In the genomic region with DNA sequence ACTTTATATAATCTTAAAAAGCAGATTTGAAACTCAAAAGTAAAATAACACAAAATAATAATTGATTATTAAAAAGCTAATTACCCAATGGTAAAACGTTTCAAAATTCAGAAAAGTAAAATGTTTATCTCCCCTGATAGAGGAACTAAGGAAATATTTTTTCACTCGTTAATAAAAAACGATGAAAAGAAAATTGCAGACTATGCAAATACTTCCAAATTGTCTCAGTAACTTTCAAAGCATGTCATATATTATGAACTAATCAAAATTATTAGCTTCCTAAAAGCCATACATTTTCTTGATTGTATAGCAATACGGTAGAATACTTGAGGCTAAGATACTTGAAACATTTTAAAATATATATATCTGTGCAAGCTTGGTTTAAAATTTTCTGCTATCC, we compare ENCODE assay signal across 31 cellular contexts.
"Had no signal": no experiment of that assay in that cellular context is flagged by ENCODE, and none has a peak within 500 bp of the region (broad histone marks: within the 10 kb centered on the region; RNA-seq: fewer than 3 reads in every experiment).

No MANE protein-coding gene starts in this region.

- H3K36me3 Mint-ChIP-seq: natural killer cell; neural progenitor cell; stimulated activated memory B cell treated with anti-CD40 and anti-IgM and Interleukin-4, amounts not matched to agents 10 μg/mL and 1 μg/mL and 100 μg/mL, for 72 hours; type B pancreatic cell had no signal

- H3K4me3 ChIP-seq: neural progenitor cell, ovary, psoas muscle, skin epidermis, smooth muscle cell, spleen, suprapubic skin, testis, tibial artery, transverse colon, upper lobe of right lung, uterus had no signal

- H3K4me1 ChIP-seq: neural progenitor cell, parathyroid adenoma, psoas muscle, spleen, suprapubic skin, testis, tibial artery, transverse colon, upper lobe of right lung, uterus had no signal

- H3K27ac Mint-ChIP-seq: natural killer cell; nephron; neural progenitor cell; progenitor cell of endocrine pancreas; stimulated activated memory B cell treated with anti-CD40 and anti-IgM and Interleukin-4, amounts not matched to agents 10 μg/mL and 1 μg/mL and 100 μg/mL, for 72 hours; stimulated activated naive CD8-positive, alpha-beta T cell treated with anti-CD3 and anti-CD28 coated beads, Interleukin-15, amount 100 ng/mL, for 72 hours; type B pancreatic cell had no signal

- H3K4me3 Mint-ChIP-seq: natural killer cell; nephron; neural progenitor cell; stimulated activated memory B cell treated with anti-CD40 and anti-IgM and Interleukin-4, amounts not matched to agents 10 μg/mL and 1 μg/mL and 100 μg/mL, for 72 hours; stimulated activated naive CD8-positive, alpha-beta T cell treated with anti-CD3 and anti-CD28 coated beads, Interleukin-15, amount 100 ng/mL, for 72 hours; type B pancreatic cell had no signal

- H3K9ac ChIP-seq: neural progenitor cell, parathyroid adenoma had no signal

- H3K9me3 Mint-ChIP-seq: stimulated activated naive CD8-positive, alpha-beta T cell treated with anti-CD3 and anti-CD28 coated beads, Interleukin-15, amount 100 ng/mL, for 72 hours; type B pancreatic cell had no signal

- H2AFZ ChIP-seq: neural progenitor cell, parathyroid adenoma had no signal

- H3K27ac ChIP-seq: neural progenitor cell, ovary, parathyroid adenoma, psoas muscle, skin epidermis, spleen, suprapubic skin, testis, tibial artery, transverse colon, upper lobe of right lung, uterus had no signal

- DNase-seq: natural killer cell; occipital lobe; ovary; posterior cingulate gyrus; psoas muscle; right cardiac atrium; spleen; stimulated activated CD4-positive, alpha-beta T cell treated with anti-CD3 and anti-CD28 coated beads, Interleukin-12 subunit alpha, Interleukin-12 subunit beta, amount 100 ng/mL, for 4 hours; stimulated activated CD4-positive, alpha-beta T cell treated with anti-CD3 and anti-CD28 coated beads, Interleukin-1b, Interleukin-23, amount 100 ng/mL, for 48 hours; stimulated activated CD4-positive, alpha-beta T cell treated with anti-CD3 and anti-CD28 coated beads, Interleukin-4, amount 100 ng/mL, for 1 hour; stimulated activated CD4-positive, alpha-beta T cell treated with anti-CD3 and anti-CD28 coated beads, Interleukin-4, amount 100 ng/mL, for 4 hours; stimulated activated CD8-positive, alpha-beta memory T cell treated with anti-CD3 and anti-CD28 coated beads, Interleukin-4, amount 100 ng/mL, for 48 hours; stimulated activated naive CD4-positive, alpha-beta T cell; stimulated activated naive CD8-positive, alpha-beta T cell treated with anti-CD3 and anti-CD28 coated beads, Interleukin-15, amount 100 ng/mL, for 72 hours; stimulated activated naive CD8-positive, alpha-beta T cell treated with anti-CD3 and anti-CD28 coated beads, Interleukin-15, Interleukin-2, amounts not matched to agents 100 U/mL and 50 U/mL, for 24 hours; substantia nigra; testis; tibial artery; transverse colon; upper lobe of right lung; uterus had no signal

- H3K4me2 ChIP-seq: neural progenitor cell, smooth muscle cell had no signal

- H3K27me3 ChIP-seq: neural progenitor cell, ovary, spleen, suprapubic skin, testis, tibial artery, transverse colon, upper lobe of right lung, uterus had no signal

- H3K9me3 ChIP-seq: ovary, psoas muscle, suprapubic skin, testis, tibial artery, transverse colon, upper lobe of right lung had no signal

- H3K27me3 Mint-ChIP-seq: progenitor cell of endocrine pancreas; stimulated activated memory B cell treated with anti-CD40 and anti-IgM and Interleukin-4, amounts not matched to agents 10 μg/mL and 1 μg/mL and 100 μg/mL, for 72 hours; stimulated activated naive CD8-positive, alpha-beta T cell treated with anti-CD3 and anti-CD28 coated beads, Interleukin-15, amount 100 ng/mL, for 72 hours; type B pancreatic cell had no signal

- H3K4me1 Mint-ChIP-seq: natural killer cell; nephron; neural progenitor cell; stimulated activated memory B cell treated with anti-CD40 and anti-IgM and Interleukin-4, amounts not matched to agents 10 μg/mL and 1 μg/mL and 100 μg/mL, for 72 hours; stimulated activated naive CD8-positive, alpha-beta T cell treated with anti-CD3 and anti-CD28 coated beads, Interleukin-15, amount 100 ng/mL, for 72 hours had no signal

- ATAC-seq: natural killer cell; psoas muscle; right cardiac atrium; sciatic nerve; stimulated activated memory B cell treated with anti-CD40 and anti-IgM and Interleukin-4, amounts not matched to agents 10 μg/mL and 1 μg/mL and 100 μg/mL, for 72 hours; stimulated activated naive CD8-positive, alpha-beta T cell treated with anti-CD3 and anti-CD28 coated beads, Interleukin-15, amount 100 ng/mL, for 72 hours; stimulated activated naive CD8-positive, alpha-beta T cell treated with anti-CD3 and anti-CD28 coated beads, Interleukin-15, Interleukin-2, amounts not matched to agents 100 U/mL and 50 U/mL, for 24 hours; upper lobe of right lung had no signal

- H3K36me3 ChIP-seq: ovary, spleen, suprapubic skin, tibial artery, transverse colon, upper lobe of right lung, uterus had no signal
